Comparison of ENCODE assay signal across 7 cellular contexts in genomic region chrX:150848914-150849365, GRCh38. TPM values are rescaled to one million over a fixed set of nuclear protein-coding genes. Genes with fewer than 3 reads are reported as not detected.
A peak's percentile ranks its signal among the peaks of the same experiment; 100 is the strongest.
DNase-seq lines count a peak whose midpoint lies in the region; ATAC-seq and TF ChIP-seq lines count a peak whose summit lies in the region.

No MANE protein-coding gene starts in this region.

- H3K4me3 ChIP-seq in gastrocnemius medialis (no peak overlapping the region), SK-N-SH (ENCODE audit: low read depth in 2 of 2, low read length in 1 of 2) (no peak overlapping the region), esophagus squamous epithelium (no peak overlapping the region)

- intact Hi-C loops in gastrocnemius medialis (cut with DNase I; ENCODE audit: low total_unique reads) = no loop called here
- intact Hi-C loops in esophagus squamous epithelium (cut with DNase I) = no loop called here

- no peak overlapping the region for H3K4me2 ChIP-seq in SK-N-SH

- CTCF ChIA-PET in activated CD8-positive, alpha-beta T cell treated with anti-CD3 and anti-CD28 coated beads, Interleukin-2, amount 10 ng/mL, durations not matched to agents 7 days and 5 days (lab: Charles Lee) = no interaction called here
- CTCF ChIA-PET in SK-N-SH (lab: Yijun Ruan, JAX) = no interaction called here

- H3K36me3 ChIP-seq in gastrocnemius medialis (no peaks in the 10 kb centered on the region), SK-N-SH (replicated peaks in 1 of 2; ENCODE audit: control insufficient read depth in 1 of 2, insufficient read depth in 2 of 2, low read length in 1 of 2) (no peaks in the 10 kb centered on the region), esophagus squamous epithelium (no peaks in the 10 kb centered on the region)

- TF ChIP-seq RAD21 in SK-N-SH (IDR thresholded peaks at IDR 0.05; ENCODE audit: low read length) = no peak

- H2AFZ ChIP-seq in SK-N-SH (ENCODE audit: low read depth) = no peak overlapping the region

- DNase-seq in NCI-H2029 treated with DMSO at 0.1 percent for 48 hours (lab: John Stamatoyannopoulos, UW) (peak; percentile 81), gastrocnemius medialis (peak; percentile 36 to 69), SK-N-SH (no peak), esophagus squamous epithelium (lab: John Stamatoyannopoulos, UW) (no peak)
- DNase-seq in activated CD8-positive, alpha-beta T cell treated with anti-CD3 and anti-CD28 coated beads, Interleukin-2, amount 10 ng/mL, durations not matched to agents 7 days and 5 days = no peak

- peaks cover 6% of the 10 kb centered on the region for H3K4me1 Mint-ChIP-seq in activated CD8-positive, alpha-beta T cell treated with anti-CD3 and anti-CD28 coated beads, Interleukin-2, amount 10 ng/mL, durations not matched to agents 7 days and 5 days (ENCODE audit: low read depth)

- H3K27me3 ChIP-seq in gastrocnemius medialis (no peaks in the 10 kb centered on the region), SK-N-SH (ENCODE audit: insufficient read depth) (no peaks in the 10 kb centered on the region), esophagus squamous epithelium (no peaks in the 10 kb centered on the region)

- H3K9me2 ChIP-seq in SK-N-SH = no peaks in the 10 kb centered on the region

- no peaks in the 10 kb centered on the region for H3K79me2 ChIP-seq in SK-N-SH (ENCODE audit: insufficient read depth)

- H3F3A ChIP-seq in SK-N-SH (replicated peaks; ENCODE audit: insufficient read depth) = no peaks in the 10 kb centered on the region

- no peaks in the 10 kb centered on the region for H3K27me3 Mint-ChIP-seq in activated CD8-positive, alpha-beta T cell treated with anti-CD3 and anti-CD28 coated beads, Interleukin-2, amount 10 ng/mL, durations not matched to agents 7 days and 5 days (ENCODE audit: low read depth)

- peaks cover 11% of the 10 kb centered on the region for H3K36me3 Mint-ChIP-seq in activated CD8-positive, alpha-beta T cell treated with anti-CD3 and anti-CD28 coated beads, Interleukin-2, amount 10 ng/mL, durations not matched to agents 7 days and 5 days (ENCODE audit: low read depth)

- H3K4me1 ChIP-seq in gastrocnemius medialis = peaks cover 19 to 37% of the 10 kb centered on the region in 2 donors
- no peaks in the 10 kb centered on the region for H3K4me1 ChIP-seq in SK-N-SH (ENCODE audit: control insufficient read depth in 1 of 2, insufficient read depth in 2 of 2, low read depth in 1 of 2, low read length in 1 of 2)
- peaks cover 0 to 14% (median 0%) of the 10 kb centered on the region in 3 donors for H3K4me1 ChIP-seq in esophagus squamous epithelium

- H3K9ac ChIP-seq in SK-N-SH = no peak overlapping the region

- peak; percentile 35 for ATAC-seq in HG02759 (IDR thresholded peaks at IDR 0.05; ENCODE audit: unreplicated experiment)
- ATAC-seq in activated CD8-positive, alpha-beta T cell treated with anti-CD3 and anti-CD28 coated beads, Interleukin-2, amount 10 ng/mL, durations not matched to agents 7 days and 5 days = no peak
- peak; percentile 71 to 76 for ATAC-seq in gastrocnemius medialis
- no peak for ATAC-seq in GM18511 (IDR thresholded peaks at IDR 0.05; ENCODE audit: unreplicated experiment)

- WGBS in SK-N-SH (ENCODE audit: low lambda C conversion rate) = 25% methylated on average over 7 of the region's 9 CpGs
- 54% methylated on average over 4 to 7 of the region's 9 CpGs for WGBS in esophagus squamous epithelium, 2 donors

- no peak for TF ChIP-seq EP300 in SK-N-SH (IDR thresholded peaks at IDR 0.05; ENCODE audit: borderline replicate concordance in 1 of 2, low read depth in 1 of 2, low read length in 1 of 2)

- H4K20me1 ChIP-seq in SK-N-SH (ENCODE audit: insufficient read depth) = no peaks in the 10 kb centered on the region

- peak overlapping the region; percentile 63 to 81 (median 75) for H3K27ac ChIP-seq in gastrocnemius medialis
- no peak overlapping the region for H3K27ac ChIP-seq in SK-N-SH (ENCODE audit: low read depth in 2 of 2, low read length in 1 of 2)
- no peak overlapping the region for H3K27ac ChIP-seq in esophagus squamous epithelium

- H3K27ac Mint-ChIP-seq in activated CD8-positive, alpha-beta T cell treated with anti-CD3 and anti-CD28 coated beads, Interleukin-2, amount 10 ng/mL, durations not matched to agents 7 days and 5 days = peak overlapping the region; percentile 74

- POLR2A ChIA-PET in activated CD8-positive, alpha-beta T cell treated with anti-CD3 and anti-CD28 coated beads, Interleukin-2, amount 10 ng/mL, durations not matched to agents 7 days and 5 days (lab: Charles Lee) = no interaction called here
- POLR2A ChIA-PET in SK-N-SH (lab: Yijun Ruan, JAX) = no interaction called here

- TF ChIP-seq CTCF in gastrocnemius medialis (IDR thresholded peaks at IDR 0.05 in 4 of 5, conservative IDR thresholded peaks at IDR 0.05 in 1 of 5) (no peak), SK-N-SH (IDR thresholded peaks at IDR 0.05) (no peak), esophagus squamous epithelium (IDR thresholded peaks at IDR 0.05) (no peak)

- no peak overlapping the region for H3K4me3 Mint-ChIP-seq in activated CD8-positive, alpha-beta T cell treated with anti-CD3 and anti-CD28 coated beads, Interleukin-2, amount 10 ng/mL, durations not matched to agents 7 days and 5 days

- H3K9me3 Mint-ChIP-seq in activated CD8-positive, alpha-beta T cell treated with anti-CD3 and anti-CD28 coated beads, Interleukin-2, amount 10 ng/mL, durations not matched to agents 7 days and 5 days (ENCODE audit: insufficient read depth) = no peaks in the 10 kb centered on the region

- in situ Hi-C loops in gastrocnemius medialis (cut with MboI; ENCODE audit: low sequenced_read_pairs in 4 of 4) = no loop called here

- TF ChIP-seq POLR2A in gastrocnemius medialis (IDR thresholded peaks at IDR 0.05) (peak in 1 of 2 donors; percentile 14), esophagus squamous epithelium (IDR thresholded peaks at IDR 0.05) (no peak)

- no peaks in the 10 kb centered on the region for H3K9me3 ChIP-seq in gastrocnemius medialis
- no peaks in the 10 kb centered on the region for H3K9me3 ChIP-seq in SK-N-SH
- no peaks in the 10 kb centered on the region for H3K9me3 ChIP-seq in esophagus squamous epithelium

TF ChIP-seq in SK-N-SH, 30 proteins besides CTCF, POLR2A, EP300 and RAD21:
- TF ChIP-seq RFX5 (IDR thresholded peaks at IDR 0.05; ENCODE audit: low read length) (no peak), TCF12 (IDR thresholded peaks at IDR 0.05) (no peak), NFIC (IDR thresholded peaks at IDR 0.05; ENCODE audit: borderline replicate concordance) (no peak), TEAD4 (IDR thresholded peaks at IDR 0.05; ENCODE audit: borderline replicate concordance, insufficient read depth) (no peak), CHD2 (IDR thresholded peaks at IDR 0.05; ENCODE audit: low read length, partially characterized antibody) (no peak), YY1 (IDR thresholded peaks at IDR 0.05; ENCODE audit: low read depth) (no peak)
- TF ChIP-seq, protein P1, sequence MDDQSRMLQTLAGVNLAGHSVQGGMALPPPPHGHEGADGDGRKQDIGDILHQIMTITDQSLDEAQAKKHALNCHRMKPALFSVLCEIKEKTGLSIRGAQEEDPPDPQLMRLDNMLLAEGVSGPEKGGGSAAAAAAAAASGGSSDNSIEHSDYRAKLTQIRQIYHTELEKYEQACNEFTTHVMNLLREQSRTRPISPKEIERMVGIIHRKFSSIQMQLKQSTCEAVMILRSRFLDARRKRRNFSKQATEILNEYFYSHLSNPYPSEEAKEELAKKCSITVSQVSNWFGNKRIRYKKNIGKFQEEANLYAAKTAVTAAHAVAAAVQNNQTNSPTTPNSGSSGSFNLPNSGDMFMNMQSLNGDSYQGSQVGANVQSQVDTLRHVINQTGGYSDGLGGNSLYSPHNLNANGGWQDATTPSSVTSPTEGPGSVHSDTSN (IDR thresholded peaks at IDR 0.05) = no peak
- TF ChIP-seq, protein P2, sequence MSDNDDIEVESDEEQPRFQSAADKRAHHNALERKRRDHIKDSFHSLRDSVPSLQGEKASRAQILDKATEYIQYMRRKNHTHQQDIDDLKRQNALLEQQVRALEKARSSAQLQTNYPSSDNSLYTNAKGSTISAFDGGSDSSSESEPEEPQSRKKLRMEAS (IDR thresholded peaks at IDR 0.05; ENCODE audit: low read depth) = no peak

RNA-seq across cellular contexts. Expression of gene CD99L2, which starts 49.5 kb away (rescaled TPM):
- 10 to 100 TPM; 19.7 to 19.8 TPM for total RNA-seq in activated CD8-positive, alpha-beta T cell treated with anti-CD3 and anti-CD28 coated beads, Interleukin-2, amount 10 ng/mL, durations not matched to agents 7 days and 5 days
- total RNA-seq in gastrocnemius medialis (100 to 1,000 TPM; 202 to 289 (median 251) TPM), esophagus squamous epithelium (10 to 100 TPM in 2 of 4 donors, 1 to 10 TPM in 2; 3.8 to 21.9 (median 7.7) TPM)
- 57.7 and 62.9 TPM in 2 replicates for polyA plus RNA-seq in SK-N-SH (2012; rRNA removed)
- 43.0 and 51.5 TPM in 2 replicates for polyA plus RNA-seq in SK-N-SH (2012; cell fraction: cytosol; rRNA removed)
- 45.0 and 49.0 TPM in 2 replicates for polyA plus RNA-seq in SK-N-SH (2012; cell fraction: nucleus; rRNA removed)

Comparison
In these comparisons a context has a peak if more than half of its experiments do, and no peak if none do; other contexts are left out.
1. ATAC-seq: peak in HG02759 (single experiment) and gastrocnemius medialis (2 of 2); none in activated CD8-positive, alpha-beta T cell treated with anti-CD3 and anti-CD28 coated beads, Interleukin-2, amount 10 ng/mL, durations not matched to agents 7 days and 5 days (single experiment) and GM18511 (single experiment).
2. DNase-seq: peak in NCI-H2029 treated with DMSO at 0.1 percent for 48 hours (single experiment) and gastrocnemius medialis (2 of 2); none in activated CD8-positive, alpha-beta T cell treated with anti-CD3 and anti-CD28 coated beads, Interleukin-2, amount 10 ng/mL, durations not matched to agents 7 days and 5 days (single experiment), SK-N-SH (single experiment) and esophagus squamous epithelium (single experiment).
3. H3K27ac ChIP-seq: peak in gastrocnemius medialis (4 of 4); none in SK-N-SH (0 of 2) and esophagus squamous epithelium (0 of 4).
4. RNA of gene CD99L2, which starts 49.5 kb away (total RNA-seq): 202 to 289 TPM in gastrocnemius medialis; 19.7 to 19.8 TPM in activated CD8-positive, alpha-beta T cell treated with anti-CD3 and anti-CD28 coated beads, Interleukin-2, amount 10 ng/mL, durations not matched to agents 7 days and 5 days and 3.8 to 21.9 TPM in esophagus squamous epithelium; every median in the first group is over 4 times any median in the second.